In the genomic region with DNA sequence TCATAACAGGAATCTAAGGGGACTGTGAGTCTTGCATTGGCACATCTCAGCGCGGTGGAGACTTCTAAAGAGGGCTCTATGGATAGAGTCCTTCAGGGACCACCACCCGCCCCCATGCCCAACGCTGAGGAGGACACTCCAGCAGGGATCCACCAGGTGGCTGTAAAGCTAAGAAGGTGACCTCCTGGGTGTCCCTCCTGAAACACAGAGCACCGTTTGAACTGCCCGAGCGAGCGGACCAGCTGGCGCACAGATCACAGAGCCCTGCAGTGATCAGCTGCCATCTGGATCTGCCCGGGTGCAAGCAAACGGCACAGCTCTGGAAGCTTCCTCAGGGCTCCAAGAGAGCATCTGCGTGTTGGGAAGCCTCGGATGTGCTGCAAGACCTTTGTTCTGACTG, we compare ENCODE assay signal across 8 cellular contexts. TPM values are rescaled to one million over a fixed set of nuclear protein-coding genes. Genes with fewer than 3 reads are reported as not detected.
DNase-seq lines count a peak whose midpoint lies in the region; ATAC-seq and TF ChIP-seq lines count a peak whose summit lies in the region.

No MANE protein-coding gene starts in this region.

- H3K4me1 ChIP-seq in esophagus squamous epithelium (peaks cover 36 to 53% (median 43%) of the 10 kb centered on the region in 3 donors), stomach (peaks cover 22 to 59% (median 32%) of the 10 kb centered on the region in 4 donors)

- no peaks in the 10 kb centered on the region for H3K9me3 ChIP-seq in esophagus squamous epithelium
- no peaks in the 10 kb centered on the region for H3K9me3 ChIP-seq in stomach

- peak; percentile 32 for DNase-seq in HK-2 (ENCODE audit: unreplicated experiment)
- peak; percentile 52 for DNase-seq in SHP77 treated with DMSO at 0.1 percent for 48 hours (lab: John Stamatoyannopoulos, UW)
- DNase-seq in esophagus squamous epithelium (lab: John Stamatoyannopoulos, UW), result no peak
- no peak for DNase-seq in stomach
- DNase-seq in 8988T, result no peak
- no peak for DNase-seq in ecto neural progenitor cell (ENCODE audit: low spot score)

- TF ChIP-seq CTCF in esophagus squamous epithelium (IDR thresholded peaks at IDR 0.05) (no peak), stomach (IDR thresholded peaks at IDR 0.05) (no peak)

- H3K27ac ChIP-seq in esophagus squamous epithelium (peak overlapping the region; percentile 63 to 89 (median 85)), stomach (peak overlapping the region; percentile 22 to 84 (median 78))

- intact Hi-C loops in esophagus squamous epithelium (cut with DNase I), result no loop called here
- intact Hi-C loops in stomach (cut with DNase I; ENCODE audit: low total_unique reads), result no loop called here

- no peak for TF ChIP-seq POLR2A in esophagus squamous epithelium (IDR thresholded peaks at IDR 0.05)
- no peak for TF ChIP-seq POLR2A in stomach (IDR thresholded peaks at IDR 0.05)

- no peak for TF ChIP-seq EP300 in stomach (IDR thresholded peaks at IDR 0.05)

- 51 to 75% methylated on average over 8 to 13 of the region's 13 CpGs for WGBS in esophagus squamous epithelium, 2 donors
- 83 to 94% (median 88%) methylated on average over 11 to 13 of the region's 13 CpGs for WGBS in stomach, 5 donors

- H3K4me3 ChIP-seq in esophagus squamous epithelium (no peak overlapping the region), stomach (no peak overlapping the region)

- H3K27me3 ChIP-seq in esophagus squamous epithelium, result no peaks in the 10 kb centered on the region
- no peaks in the 10 kb centered on the region for H3K27me3 ChIP-seq in stomach

- H3K36me3 ChIP-seq in esophagus squamous epithelium (no peaks in the 10 kb centered on the region), stomach (no peaks in the 10 kb centered on the region)

- no peak for ATAC-seq in HG03521 (IDR thresholded peaks at IDR 0.05; ENCODE audit: unreplicated experiment)
- ATAC-seq in GM18870 (IDR thresholded peaks at IDR 0.05; ENCODE audit: unreplicated experiment), result no peak

RNA-seq across cellular contexts. Expression of a gene that starts 51.3 kb away (rescaled TPM):
- 10 to 100 TPM; 12.3 to 36.6 (median 21.0) TPM for total RNA-seq in esophagus squamous epithelium
- 10 to 100 TPM in 4 of 5 donors, 1 to 10 TPM in 1; 1.7 to 95.6 (median 37.3) TPM for total RNA-seq in stomach
- 1 to 10 TPM; 4.9 to 8.6 (median 5.5) TPM for polyA plus RNA-seq in stomach

Comparison
In these comparisons a context has a peak if more than half of its experiments do, and no peak if none do; other contexts are left out.
1. DNase-seq: peak in HK-2 (single experiment) and SHP77 treated with DMSO at 0.1 percent for 48 hours (single experiment); none in esophagus squamous epithelium (single experiment), stomach (single experiment), 8988T (single experiment) and ecto neural progenitor cell (single experiment).